19 cellular contexts compared by ENCODE assay signal in genomic region chr3:101212740-101213139, GRCh38.
"Had no signal": no experiment of that assay in that cellular context is flagged by ENCODE, and none has a peak within 500 bp of the region (broad histone marks: within the 10 kb centered on the region; RNA-seq: fewer than 3 reads in every experiment).

No MANE protein-coding gene starts in this region.

- H3K4me1 Mint-ChIP-seq: activated naive CD4-positive, alpha-beta T cell treated with anti-CD3 and anti-CD28 coated beads, Interleukin-2, amount 10 ng/mL, durations not matched to agents 7 days and 5 days; activated naive CD8-positive, alpha-beta T cell treated with anti-CD3 and anti-CD28 coated beads, Interleukin-2, amount 50 U/mL, for 24 hours; brain; memory B cell had no signal

- DNase-seq: activated CD4-positive, alpha-beta T cell treated with anti-CD3 and anti-CD28 coated beads for 48 hours; activated CD4-positive, CD25-positive, alpha-beta regulatory T cell; activated CD8-positive, alpha-beta memory T cell treated with anti-CD3 and anti-CD28 coated beads, Interleukin-2, amount 50 U/mL, for 4 hours; activated CD8-positive, alpha-beta T cell treated with anti-CD3 and anti-CD28 coated beads, Interleukin-2, amount 10 ng/mL, durations not matched to agents 7 days and 5 days; activated naive CD4-positive, alpha-beta T cell treated with anti-CD3 and anti-CD28 coated beads, Interleukin-2, amount 10 ng/mL, durations not matched to agents 7 days and 5 days; activated naive CD8-positive, alpha-beta T cell treated with anti-CD3 and anti-CD28 coated beads, Interleukin-2, amount 50 U/mL, for 24 hours; activated T-cell treated with anti-CD3 and anti-CD28 coated beads, Interleukin-2, amount 50 U/mL, for 4 hours; anterior cingulate cortex; central memory CD4-positive, alpha-beta T cell; dorsolateral prefrontal cortex; foreskin fibroblast; stimulated activated CD4-positive, alpha-beta T cell treated with anti-CD3 and anti-CD28 coated beads, Interleukin-12 subunit alpha, Interleukin-12 subunit beta, amount 100 ng/mL, for 4 hours; stimulated activated CD4-positive, alpha-beta T cell treated with anti-CD3 and anti-CD28 coated beads, Interleukin-1b, Interleukin-23, amount 100 ng/mL, for 48 hours; stimulated activated CD8-positive, alpha-beta memory T cell treated with anti-CD3 and anti-CD28 coated beads, Interleukin-4, amount 100 ng/mL, for 48 hours; stimulated activated naive CD4-positive, alpha-beta T cell; upper lobe of right lung had no signal

- H3K27me3 Mint-ChIP-seq: activated naive CD4-positive, alpha-beta T cell treated with anti-CD3 and anti-CD28 coated beads, Interleukin-2, amount 10 ng/mL, durations not matched to agents 7 days and 5 days; brain had no signal

- H3K27ac Mint-ChIP-seq: activated CD8-positive, alpha-beta T cell treated with anti-CD3 and anti-CD28 coated beads, Interleukin-2, amount 10 ng/mL, durations not matched to agents 7 days and 5 days; activated naive CD4-positive, alpha-beta T cell treated with anti-CD3 and anti-CD28 coated beads, Interleukin-2, amount 10 ng/mL, durations not matched to agents 7 days and 5 days; activated naive CD8-positive, alpha-beta T cell treated with anti-CD3 and anti-CD28 coated beads, Interleukin-2, amount 50 U/mL, for 24 hours; brain; memory B cell; progenitor cell of endocrine pancreas had no signal

- H3K36me3 Mint-ChIP-seq: activated naive CD4-positive, alpha-beta T cell treated with anti-CD3 and anti-CD28 coated beads, Interleukin-2, amount 10 ng/mL, durations not matched to agents 7 days and 5 days; brain had no signal

- H3K4me3 Mint-ChIP-seq: activated CD8-positive, alpha-beta T cell treated with anti-CD3 and anti-CD28 coated beads, Interleukin-2, amount 10 ng/mL, durations not matched to agents 7 days and 5 days; activated naive CD4-positive, alpha-beta T cell treated with anti-CD3 and anti-CD28 coated beads, Interleukin-2, amount 10 ng/mL, durations not matched to agents 7 days and 5 days; activated naive CD8-positive, alpha-beta T cell treated with anti-CD3 and anti-CD28 coated beads, Interleukin-2, amount 50 U/mL, for 24 hours; activated T-cell treated with anti-CD3 and anti-CD28 coated beads, Interleukin-2, amount 50 U/mL, for 4 hours; brain; memory B cell had no signal
